ENCODE assay signal across 16 cellular contexts in the genomic region with DNA sequence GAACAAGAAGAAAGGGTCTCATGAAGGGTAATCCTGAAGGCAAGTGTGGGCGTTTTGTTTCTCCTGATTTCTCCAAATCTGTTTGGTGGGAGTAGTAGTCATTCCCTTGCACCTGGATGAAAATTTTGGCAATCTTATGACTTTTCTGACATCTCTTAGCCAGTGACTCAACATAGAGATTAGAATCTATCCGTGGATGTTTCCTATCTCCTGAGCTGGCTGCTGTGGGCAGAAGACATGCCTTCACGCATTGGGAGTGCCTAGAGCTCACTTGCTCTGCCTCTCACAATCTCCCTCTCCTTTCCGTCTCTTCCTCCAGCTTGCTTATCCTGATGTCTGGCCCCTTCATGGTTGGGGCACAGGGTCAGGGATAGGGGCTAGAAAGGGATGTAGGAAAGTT.
DNase-seq lines count a peak whose midpoint lies in the region; ATAC-seq and TF ChIP-seq lines count a peak whose summit lies in the region.
"Had no signal": no experiment of that assay in that cellular context is flagged by ENCODE, and none has a peak within 500 bp of the region (broad histone marks: within the 10 kb centered on the region; RNA-seq: fewer than 3 reads in every experiment).

No MANE protein-coding gene starts in this region.

- no peak overlapping the region for H2BK5ac ChIP-seq in trophoblast cell (ENCODE audit: low read depth, low read length, poor library complexity)

- H3K79me2 ChIP-seq in trophoblast cell (ENCODE audit: control insufficient read depth, insufficient read depth, low read length, poor library complexity), result no peaks in the 10 kb centered on the region

- H4K8ac ChIP-seq in trophoblast cell (ENCODE audit: low read depth, low read length), result no peak overlapping the region

- H4K12ac ChIP-seq in trophoblast cell (ENCODE audit: low read depth, low read length), result no peak overlapping the region

- H3K14ac ChIP-seq in trophoblast cell (ENCODE audit: low read length), result no peak overlapping the region

- WGBS in trophoblast cell (ENCODE audit: extremely low coverage, insufficient coverage, insufficient read length), result no CpG with 5 or more reads among the region's 4 CpGs

- H3K36me3 ChIP-seq in BLaER1 (no peaks in the 10 kb centered on the region), trophoblast cell (ENCODE audit: control insufficient read depth in 1 of 2, insufficient read depth in 2 of 2, low read length in 2 of 2) (no peaks in the 10 kb centered on the region)

- H3K27ac ChIP-seq in BLaER1, result peak overlapping the region; percentile 5; the same call in 1 of the 2 replicates
- H3K27ac ChIP-seq in foreskin keratinocyte, result no peak overlapping the region
- H3K27ac ChIP-seq in trophoblast cell (ENCODE audit: low read depth, low read length), result no peak overlapping the region
- H3K27ac ChIP-seq: HL-60 had no signal

- no peak for TF ChIP-seq CTCF in foreskin keratinocyte (conservative IDR thresholded peaks at IDR 0.05)

- ATAC-seq in foreskin keratinocyte (peak; percentile 61), HG02759 (IDR thresholded peaks at IDR 0.05; ENCODE audit: unreplicated experiment) (no peak)
- ATAC-seq: GM23338 had no signal

- H3K23ac ChIP-seq in trophoblast cell (ENCODE audit: low read length), result no peak overlapping the region

- H3K79me1 ChIP-seq in trophoblast cell (ENCODE audit: low read length), result no peaks in the 10 kb centered on the region

- H3K9me3 ChIP-seq in BLaER1, result 0 out of 2 replicates have a peak, but pooled peaks cover 5% of the 10 kb centered on the region
- H3K9me3 ChIP-seq in trophoblast cell (ENCODE audit: insufficient read depth, low read depth, low read length), result no peaks in the 10 kb centered on the region

- H2BK12ac ChIP-seq in trophoblast cell (ENCODE audit: low read length), result no peak overlapping the region

- no peak overlapping the region for H3K4ac ChIP-seq in trophoblast cell (ENCODE audit: low read depth, low read length)

- H3K18ac ChIP-seq in trophoblast cell (ENCODE audit: low read length), result no peak overlapping the region

- no peak overlapping the region for H2AK5ac ChIP-seq in trophoblast cell (ENCODE audit: low read length)

- H3K9ac ChIP-seq in BLaER1 (no peak overlapping the region), trophoblast cell (ENCODE audit: low read length) (no peak overlapping the region)

- H3K27me3 ChIP-seq in BLaER1 (no peaks in the 10 kb centered on the region), foreskin keratinocyte (no peaks in the 10 kb centered on the region), trophoblast cell (ENCODE audit: insufficient read depth, low read length) (no peaks in the 10 kb centered on the region)

- peak; percentile 50 for DNase-seq in M059J (ENCODE audit: low read depth)
- DNase-seq in foreskin keratinocyte, result peak; percentile 5 to 38
- peak; percentile 40 to 77 for DNase-seq in trophoblast cell
- no peak for DNase-seq in activated T-cell treated with anti-CD3 and anti-CD28 coated beads for 4 hours
- no peak for DNase-seq in SHP77 (lab: John Stamatoyannopoulos, UW)
- DNase-seq: ACHN; C1 segment of cervical spinal cord; CD4-positive, alpha-beta T cell; DMS79; EL; H9; KBM-7 had no signal

- H3K4me3 ChIP-seq in BLaER1, result no peak overlapping the region
- H3K4me3 ChIP-seq in trophoblast cell (ENCODE audit: low read depth, low read length), result no peak overlapping the region
- H3K4me3 ChIP-seq: GM23338 had no signal

- H3K4me2 ChIP-seq in BLaER1 (no peak overlapping the region), trophoblast cell (ENCODE audit: low read length) (no peak overlapping the region)
- H3K4me2 ChIP-seq: GM23338 had no signal

- no peaks in the 10 kb centered on the region for H4K20me1 ChIP-seq in BLaER1

- H3K4me1 ChIP-seq in BLaER1, result peaks cover 49% of the 10 kb centered on the region
- H3K4me1 ChIP-seq in foreskin keratinocyte, result no peaks in the 10 kb centered on the region
- H3K4me1 ChIP-seq in trophoblast cell (ENCODE audit: control insufficient read depth in 1 of 2, insufficient read depth in 2 of 2, low read length in 2 of 2), result peaks cover 0 to 6% of the 10 kb centered on the region in 2 experiments

- no peak overlapping the region for H2BK120ac ChIP-seq in trophoblast cell (ENCODE audit: insufficient read depth, low read length, poor library complexity)

- no peak overlapping the region for H4K91ac ChIP-seq in trophoblast cell (ENCODE audit: low read depth, low read length)

- no peak overlapping the region for H2AFZ ChIP-seq in trophoblast cell (ENCODE audit: insufficient read depth, low read length, poor library complexity)
- H2AFZ ChIP-seq: GM23338 had no signal

Comparison
In these comparisons a context has a peak if more than half of its experiments do, and no peak if none do; other contexts are left out.
1. DNase-seq: peak in M059J (single experiment), foreskin keratinocyte (2 of 2) and trophoblast cell (2 of 2); none in activated T-cell treated with anti-CD3 and anti-CD28 coated beads for 4 hours (single experiment) and SHP77 (0 of 2).